Comparison of ENCODE assay signal across 8 cellular contexts in genomic region chr19:10808937-10809655, GRCh38. TPM values are rescaled to one million over a fixed set of nuclear protein-coding genes. Genes with fewer than 3 reads are reported as not detected.
DNase-seq lines count a peak whose midpoint lies in the region; ATAC-seq and TF ChIP-seq lines count a peak whose summit lies in the region.

No MANE protein-coding gene starts in this region.

- H3K27me3 ChIP-seq in CD4-positive, alpha-beta T cell (ENCODE audit: control insufficient read depth, insufficient read depth, low read length): no peaks in the 10 kb centered on the region

- H3K9me3 ChIP-seq in CD4-positive, alpha-beta T cell (ENCODE audit: control insufficient read depth, low read length): no peaks in the 10 kb centered on the region
- no peaks in the 10 kb centered on the region for H3K9me3 ChIP-seq in mucosa of descending colon

- peaks cover 68% of the 10 kb centered on the region for H3K36me3 Mint-ChIP-seq in CD4-positive, alpha-beta T cell (ENCODE audit: low read depth)
- peaks cover 20% of the 10 kb centered on the region for H3K36me3 Mint-ChIP-seq in activated naive CD8-positive, alpha-beta T cell treated with anti-CD3 and anti-CD28 coated beads, Interleukin-2, amount 50 U/mL, for 24 hours (ENCODE audit: low read depth)

- CTCF ChIA-PET in CD4-positive, alpha-beta T cell (lab: Charles Lee): interaction anchor here (0.5 kb wide), 1 partner anchor 164 kb away, joined by 4 read pairs; no protein-coding TSS in a partner anchor

- H3K27me3 Mint-ChIP-seq in CD4-positive, alpha-beta T cell: no peaks in the 10 kb centered on the region
- no peaks in the 10 kb centered on the region for H3K27me3 Mint-ChIP-seq in activated naive CD8-positive, alpha-beta T cell treated with anti-CD3 and anti-CD28 coated beads, Interleukin-2, amount 50 U/mL, for 24 hours

- H3K4me1 Mint-ChIP-seq in CD4-positive, alpha-beta T cell (ENCODE audit: low read depth): peaks cover 17% of the 10 kb centered on the region
- peaks cover 30% of the 10 kb centered on the region for H3K4me1 Mint-ChIP-seq in activated naive CD8-positive, alpha-beta T cell treated with anti-CD3 and anti-CD28 coated beads, Interleukin-2, amount 50 U/mL, for 24 hours

- no peaks in the 10 kb centered on the region for H3K4me1 ChIP-seq in mucosa of descending colon (ENCODE audit: low read depth)

- TF ChIP-seq CTCF in CD4-positive, alpha-beta T cell (IDR thresholded peaks at IDR 0.05): no peak
- no peak for TF ChIP-seq CTCF in mucosa of descending colon (IDR thresholded peaks at IDR 0.05)

- H3K27ac ChIP-seq in CD4-positive, alpha-beta T cell (ENCODE audit: low read depth, low read length): no peak overlapping the region

- H3K4me3 ChIP-seq in mucosa of descending colon: no peak overlapping the region

- no peak overlapping the region for H3K4me3 Mint-ChIP-seq in CD4-positive, alpha-beta T cell
- H3K4me3 Mint-ChIP-seq in activated naive CD8-positive, alpha-beta T cell treated with anti-CD3 and anti-CD28 coated beads, Interleukin-2, amount 50 U/mL, for 24 hours: no peak overlapping the region

- H3K9me3 Mint-ChIP-seq in CD4-positive, alpha-beta T cell: no peaks in the 10 kb centered on the region
- H3K9me3 Mint-ChIP-seq in activated naive CD8-positive, alpha-beta T cell treated with anti-CD3 and anti-CD28 coated beads, Interleukin-2, amount 50 U/mL, for 24 hours: no peaks in the 10 kb centered on the region

- intact Hi-C loops in CD4-positive, alpha-beta T cell (cut with DNase I, micrococcal nuclease): no loop called here
- intact Hi-C loops in mucosa of descending colon (cut with DNase I, micrococcal nuclease) (no loop called here), head of caudate nucleus (cut with DNase I) (no loop called here)

- peak in 5 of 10 experiments; percentile 15 to 23 (median 19) for DNase-seq in CD4-positive, alpha-beta T cell
- DNase-seq in MV-4-11 (lab: John Stamatoyannopoulos, UW) (peak; percentile 50), mucosa of descending colon (no peak), head of caudate nucleus (no peak), SIG-M5 (lab: John Stamatoyannopoulos, UW) (no peak), NCI-H2107 (lab: John Stamatoyannopoulos, UW) (no peak), NCI-H2029 treated with DMSO at 0.1 percent for 48 hours (lab: John Stamatoyannopoulos, UW) (no peak)
- peak; percentile 21 for DNase-seq in activated naive CD8-positive, alpha-beta T cell treated with anti-CD3 and anti-CD28 coated beads, Interleukin-2, amount 50 U/mL, for 24 hours

- H3K36me3 ChIP-seq in mucosa of descending colon (ENCODE audit: low read depth): peaks cover 9% of the 10 kb centered on the region

- ATAC-seq in CD4-positive, alpha-beta T cell (ENCODE audit: poor library complexity): peak; percentile 70
- peak; percentile 55 for ATAC-seq in activated naive CD8-positive, alpha-beta T cell treated with anti-CD3 and anti-CD28 coated beads, Interleukin-2, amount 50 U/mL, for 24 hours
- ATAC-seq in mucosa of descending colon: peak; percentile 64

- H3K27ac Mint-ChIP-seq in CD4-positive, alpha-beta T cell: peak overlapping the region; percentile 32
- H3K27ac Mint-ChIP-seq in activated naive CD8-positive, alpha-beta T cell treated with anti-CD3 and anti-CD28 coated beads, Interleukin-2, amount 50 U/mL, for 24 hours: peak overlapping the region; percentile 50

- POLR2A ChIA-PET in CD4-positive, alpha-beta T cell (lab: Charles Lee): no interaction called here

RNA-seq across cellular contexts. Expression of gene TMED1, which starts 26.9 kb away (rescaled TPM):
- total RNA-seq in CD4-positive, alpha-beta T cell: 1 to 10 TPM; 6.7 to 7.0 TPM
- 10 to 100 TPM; 12.8 to 24.7 (median 15.3) TPM for total RNA-seq in mucosa of descending colon

RNA-seq across cellular contexts. Expression of gene C19orf38, which starts 39.1 kb away (rescaled TPM):
- 1 to 10 TPM; 1.8 to 2.1 TPM for total RNA-seq in CD4-positive, alpha-beta T cell
- total RNA-seq in mucosa of descending colon: 1 to 10 TPM in 1 of 3 donors, under 1 TPM in 2; 0.64 to 1.9 (median 0.73) TPM

Comparison
In these comparisons a context has a peak if more than half of its experiments do, and no peak if none do; other contexts are left out.
1. DNase-seq: peak in MV-4-11 (single experiment) and activated naive CD8-positive, alpha-beta T cell treated with anti-CD3 and anti-CD28 coated beads, Interleukin-2, amount 50 U/mL, for 24 hours (single experiment); none in mucosa of descending colon (0 of 3), head of caudate nucleus (0 of 42), SIG-M5 (single experiment), NCI-H2107 (single experiment) and NCI-H2029 treated with DMSO at 0.1 percent for 48 hours (single experiment).
2. Peak in every context shown above with its lines, with median percentiles within 50 percentile points of each other: ATAC-seq.